22 cellular contexts compared by ENCODE assay signal in genomic region chr13:112959701-112960542, GRCh38. TPM values are rescaled to one million over a fixed set of nuclear protein-coding genes. Genes with fewer than 3 reads are reported as not detected.
DNase-seq lines count a peak whose midpoint lies in the region; TF ChIP-seq lines count a peak whose summit lies in the region.
"Had no signal": no experiment of that assay in that cellular context is flagged by ENCODE, and none has a peak within 500 bp of the region (broad histone marks: within the 10 kb centered on the region; RNA-seq: fewer than 3 reads in every experiment).

No MANE protein-coding gene starts in this region.

- 64 to 77% methylated on average over 22 to 30 of the region's 30 CpGs for WGBS in tibial nerve, 2 donors

- intact Hi-C loops in posterior vena cava (cut with DNase I) = no loop called here
- intact Hi-C loops in uterus (cut with DNase I; ENCODE audit: low total_unique reads) = no loop called here
- intact Hi-C loops in CD14-positive monocyte (cut with micrococcal nuclease) = no loop called here

- H3K36me3 Mint-ChIP-seq in CD14-positive monocyte = no peaks in the 10 kb centered on the region
- H3K36me3 Mint-ChIP-seq: naive B cell had no signal

- TF ChIP-seq POLR2A in uterus (IDR thresholded peaks at IDR 0.05) (no peak), tibial nerve (IDR thresholded peaks at IDR 0.05) (no peak)

- H3K9me3 ChIP-seq in right atrium auricular region (no peaks in the 10 kb centered on the region), uterus (no peaks in the 10 kb centered on the region), tibial nerve (no peaks in the 10 kb centered on the region)
- H3K9me3 ChIP-seq: Caco-2, testis had no signal

- H3K4me3 Mint-ChIP-seq in CD14-positive monocyte = no peak overlapping the region
- H3K4me3 Mint-ChIP-seq: activated CD4-positive, alpha-beta T cell treated with anti-CD3 and anti-CD28 coated beads, Interleukin-2, amount 10 ng/mL, durations not matched to agents 7 days and 5 days; B cell; effector memory CD8-positive, alpha-beta T cell had no signal

- no peak for TF ChIP-seq EP300 in tibial nerve (IDR thresholded peaks at IDR 0.05)

- H3K4me1 ChIP-seq in right atrium auricular region (peaks cover 0 to 10% of the 10 kb centered on the region in 2 donors), uterus (no peaks in the 10 kb centered on the region), tibial nerve (peaks cover 0 to 8% (median 0%) of the 10 kb centered on the region in 4 donors)
- H3K4me1 ChIP-seq: Caco-2 had no signal

- H3K27ac ChIP-seq in right atrium auricular region (peak overlapping the region; percentile 18 to 69), uterus (peak overlapping the region; percentile 8 to 42), tibial nerve (peak overlapping the region in 1 of 4 donors; percentile 54)
- H3K27ac ChIP-seq: 22Rv1 had no signal

- TF ChIP-seq CTCF in right atrium auricular region (IDR thresholded peaks at IDR 0.05) (no peak), uterus (IDR thresholded peaks at IDR 0.05) (no peak), tibial nerve (IDR thresholded peaks at IDR 0.05) (no peak), CD14-positive monocyte (IDR thresholded peaks at IDR 0.05) (no peak)

- no peak overlapping the region for H3K4me3 ChIP-seq in right atrium auricular region
- H3K4me3 ChIP-seq in uterus = no peak overlapping the region
- H3K4me3 ChIP-seq in tibial nerve = no peak overlapping the region
- H3K4me3 ChIP-seq: testis had no signal

- H3K27ac Mint-ChIP-seq in CD14-positive monocyte = no peak overlapping the region
- H3K27ac Mint-ChIP-seq: activated CD4-positive, alpha-beta T cell treated with anti-CD3 and anti-CD28 coated beads, Interleukin-2, amount 10 ng/mL, durations not matched to agents 7 days and 5 days; B cell; effector memory CD8-positive, alpha-beta T cell; naive B cell had no signal

- peaks cover 2 to 6% (median 3%) of the 10 kb centered on the region in 3 donors for H3K27me3 Mint-ChIP-seq in CD14-positive monocyte (ENCODE audit: low read depth in 3 of 3)
- H3K27me3 Mint-ChIP-seq: activated CD4-positive, alpha-beta T cell treated with anti-CD3 and anti-CD28 coated beads, Interleukin-2, amount 10 ng/mL, durations not matched to agents 7 days and 5 days; B cell had no signal

- no peaks in the 10 kb centered on the region for H3K36me3 ChIP-seq in right atrium auricular region
- H3K36me3 ChIP-seq in uterus = no peaks in the 10 kb centered on the region
- H3K36me3 ChIP-seq in tibial nerve = no peaks in the 10 kb centered on the region

- DNase-seq in activated CD4-positive, CD25-positive, alpha-beta regulatory T cell treated with anti-CD3 and anti-CD28 coated beads, Interleukin-2, amount 50 U/mL, for 72 hours = peak; percentile 15
- no peak for DNase-seq in activated CD4-positive, CD25-positive, alpha-beta regulatory T cell (lab: John Stamatoyannopoulos, UW)
- DNase-seq in right atrium auricular region (ENCODE audit: low spot score) (no peak), posterior vena cava (ENCODE audit: low spot score) (peak; percentile 63), uterus (no peak), tibial nerve (ENCODE audit: low spot score in 2 of 2) (no peak), CD14-positive monocyte (ENCODE audit: low spot score) (no peak)
- DNase-seq in stimulated activated CD4-positive, alpha-beta T cell treated with anti-CD3 and anti-CD28 coated beads, Interleukin-4, amount 100 ng/mL, for 24 hours = no peak
- DNase-seq: activated CD4-positive, alpha-beta T cell treated with anti-CD3 and anti-CD28 coated beads, Interleukin-2, amount 10 ng/mL, durations not matched to agents 7 days and 5 days; activated CD8-positive, alpha-beta memory T cell treated with anti-CD3 and anti-CD28 coated beads, Interleukin-2, amount 50 U/mL, for 48 hours; activated gamma-delta T cell; central memory CD4-positive, alpha-beta T cell; effector memory CD8-positive, alpha-beta T cell; EL; Karpas-422; naive B cell; NCI-H1092 treated with DMSO at 0.1 percent for 48 hours; SW 1271 had no signal

- H3K27me3 ChIP-seq in right atrium auricular region (no peaks in the 10 kb centered on the region), uterus (no peaks in the 10 kb centered on the region), tibial nerve (peaks cover 0 to 5% of the 10 kb centered on the region in 2 donors)
- H3K27me3 ChIP-seq: testis had no signal

- H3K9me3 Mint-ChIP-seq in CD14-positive monocyte = peaks cover 0 to 2% (median 0%) of the 10 kb centered on the region in 7 donors
- H3K9me3 Mint-ChIP-seq: activated CD4-positive, alpha-beta T cell treated with anti-CD3 and anti-CD28 coated beads, Interleukin-2, amount 10 ng/mL, durations not matched to agents 7 days and 5 days; effector memory CD8-positive, alpha-beta T cell; naive B cell had no signal

- H3K4me1 Mint-ChIP-seq in CD14-positive monocyte = no peaks in the 10 kb centered on the region
- H3K4me1 Mint-ChIP-seq: activated CD4-positive, alpha-beta T cell treated with anti-CD3 and anti-CD28 coated beads, Interleukin-2, amount 10 ng/mL, durations not matched to agents 7 days and 5 days; B cell had no signal

RNA-seq across cellular contexts. Expression of gene MCF2L, which starts 9.1 kb away (rescaled TPM):
- total RNA-seq in right atrium auricular region (10 to 100 TPM; 17.1 to 21.6 TPM), posterior vena cava (10 to 100 TPM; 28.6 to 33.1 TPM), uterus (100 to 1,000 TPM in 1 of 4 donors, 10 to 100 TPM in 3; 25.0 to 103 (median 61.0) TPM), tibial nerve (10 to 100 TPM; 30.1 to 82.6 (median 45.3) TPM)
- polyA plus RNA-seq in CD14-positive monocyte = not detected

Comparison
In these comparisons a context has a peak if more than half of its experiments do, and no peak if none do; other contexts are left out.
1. DNase-seq: peak in activated CD4-positive, CD25-positive, alpha-beta regulatory T cell treated with anti-CD3 and anti-CD28 coated beads, Interleukin-2, amount 50 U/mL, for 72 hours (single experiment) and posterior vena cava (single experiment); none in activated CD4-positive, CD25-positive, alpha-beta regulatory T cell (0 of 4), right atrium auricular region (single experiment), uterus (0 of 2), tibial nerve (0 of 2), CD14-positive monocyte (single experiment) and stimulated activated CD4-positive, alpha-beta T cell treated with anti-CD3 and anti-CD28 coated beads, Interleukin-4, amount 100 ng/mL, for 24 hours (single experiment).